In the genomic region with DNA sequence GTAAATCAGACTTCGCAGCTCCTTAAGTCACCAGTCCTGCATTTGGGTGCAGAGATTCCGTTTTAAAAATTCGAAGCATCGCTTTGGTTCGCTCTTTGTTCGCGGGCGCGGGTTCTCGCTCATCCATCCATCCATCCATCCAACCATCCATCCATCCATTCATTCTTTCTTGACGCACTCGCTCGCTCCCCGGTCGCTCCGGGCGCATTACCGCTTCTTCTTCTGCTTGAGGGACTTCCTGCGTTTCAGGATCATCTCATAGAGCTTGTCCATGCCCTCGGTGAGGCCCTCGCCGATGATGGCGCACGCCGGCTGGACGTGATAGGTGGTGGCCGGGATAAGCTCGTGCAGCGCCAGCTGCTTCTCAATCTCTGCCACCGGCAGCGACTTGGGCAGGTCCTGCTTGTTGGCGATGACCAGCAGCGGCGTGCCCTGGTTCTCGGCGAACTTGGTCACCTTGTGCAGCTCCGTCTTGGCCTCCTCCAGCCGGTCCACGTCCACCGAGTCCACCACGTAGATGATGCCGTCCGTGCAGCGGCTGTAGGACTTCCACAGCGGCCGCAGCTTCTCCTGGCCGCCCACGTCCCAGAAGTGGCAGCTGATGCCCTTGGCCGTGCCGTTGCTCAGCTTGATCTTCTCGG, we compare ENCODE assay signal across 7 cellular contexts. TPM values are rescaled to one million over a fixed set of nuclear protein-coding genes. Genes with fewer than 3 reads are reported as not detected.
DNase-seq lines count a peak whose midpoint lies in the region; ATAC-seq, FAIRE-seq and TF ChIP-seq lines count a peak whose summit lies in the region.

No MANE protein-coding gene starts in this region.

- H3K27ac Mint-ChIP-seq in activated T-helper 17 cell treated with anti-CD3 and anti-CD28 coated beads, Interleukin-2, amount 50 U/mL, for 72 hours, result peak overlapping the region; percentile 89

- DNase-seq in GM12892 (ENCODE audit: insufficient read length), result no peak
- no peak for DNase-seq in Jurkat, Clone E6-1 (ENCODE audit: low read depth, low spot score)
- DNase-seq in heart left ventricle, result peak in 3 of 5 donors; percentile 29 to 77 (median 44)
- DNase-seq in NCI-H510A (lab: John Stamatoyannopoulos, UW), result no peak
- DNase-seq in mesenteric fat pad (ENCODE audit: low spot score), result no peak

- H3K9me3 Mint-ChIP-seq in activated T-helper 17 cell treated with anti-CD3 and anti-CD28 coated beads, Interleukin-2, amount 50 U/mL, for 72 hours, result no peaks in the 10 kb centered on the region

- peak overlapping the region; percentile 66 for H3K9ac ChIP-seq in rectal smooth muscle tissue (ENCODE audit: low read length)

- TF ChIP-seq POLR2A in GM12892 (IDR thresholded peaks at IDR 0.05; ENCODE audit: low read depth, low read length) (no peak), heart left ventricle (IDR thresholded peaks at IDR 0.05) (no peak)

- no peak for TF ChIP-seq CTCF in heart left ventricle (IDR thresholded peaks at IDR 0.05)

- H3K4me3 Mint-ChIP-seq in activated T-helper 17 cell treated with anti-CD3 and anti-CD28 coated beads, Interleukin-2, amount 50 U/mL, for 72 hours, result peak overlapping the region; percentile 91

- H3K27ac ChIP-seq in heart left ventricle, result peak overlapping the region in 7 of 12 donors; percentile 11 to 86 (median 51)
- H3K27ac ChIP-seq in rectal smooth muscle tissue (ENCODE audit: low read depth, low read length), result no peak overlapping the region

- H3K4me3 ChIP-seq in Jurkat, Clone E6-1 (ENCODE audit: low read length), result peak overlapping the region; percentile 90
- peak overlapping the region in 11 of 12 donors; percentile 45 to 89 (median 62) for H3K4me3 ChIP-seq in heart left ventricle
- peak overlapping the region; percentile 87 for H3K4me3 ChIP-seq in rectal smooth muscle tissue (ENCODE audit: low read length)

- H3K36me3 Mint-ChIP-seq in activated T-helper 17 cell treated with anti-CD3 and anti-CD28 coated beads, Interleukin-2, amount 50 U/mL, for 72 hours (ENCODE audit: low read depth), result peaks cover 51% of the 10 kb centered on the region

- no peaks in the 10 kb centered on the region for H3K27me3 Mint-ChIP-seq in activated T-helper 17 cell treated with anti-CD3 and anti-CD28 coated beads, Interleukin-2, amount 50 U/mL, for 72 hours

- H3K4me1 ChIP-seq in heart left ventricle, result peaks cover 7 to 29% (median 18%) of the 10 kb centered on the region in 12 donors
- H3K4me1 ChIP-seq in rectal smooth muscle tissue (ENCODE audit: control insufficient read depth, insufficient read depth, low read length), result peaks cover 5% of the 10 kb centered on the region

- WGBS in heart left ventricle, 4 donors, result 1 to 3% (median 2%) methylated on average over 32 to 51 of the region's 51 CpGs

- intact Hi-C loops in heart left ventricle (cut with DNase I), result loop anchor here in 5 of 10 donors (2.0 to 10.0 kb wide), 6 partner anchors 49 to 209 kb away; no protein-coding TSS in a partner anchor

- FAIRE-seq in GM12892 (lab: Jason Lieb, UNC), result peak; percentile 73

- peaks cover 29% of the 10 kb centered on the region for H3K4me1 Mint-ChIP-seq in activated T-helper 17 cell treated with anti-CD3 and anti-CD28 coated beads, Interleukin-2, amount 50 U/mL, for 72 hours

- peak; percentile 13 for ATAC-seq in activated T-helper 17 cell treated with anti-CD3 and anti-CD28 coated beads, Interleukin-2, amount 50 U/mL, for 72 hours (replicated peaks)
- ATAC-seq in heart left ventricle, result no peak

- H3K9me3 ChIP-seq in heart left ventricle, result no peaks in the 10 kb centered on the region

- H3K27me3 ChIP-seq in heart left ventricle (peaks cover 0 to 14% (median 8%) of the 10 kb centered on the region in 9 donors), rectal smooth muscle tissue (ENCODE audit: control insufficient read depth, insufficient read depth, low read length) (peaks cover 4% of the 10 kb centered on the region)

- H3K36me3 ChIP-seq in heart left ventricle (no peaks in the 10 kb centered on the region), rectal smooth muscle tissue (ENCODE audit: control insufficient read depth, insufficient read depth, low read length) (no peaks in the 10 kb centered on the region)

RNA-seq across cellular contexts. Expression of a gene that starts 1.0 kb away (rescaled TPM):
- 1.4 TPM for polyA plus RNA-seq in GM12892 (2012; ENCODE audit: missing spikeins)
- 54.2 TPM for polyA plus RNA-seq in Jurkat, Clone E6-1 (2012; ENCODE audit: insufficient read depth, insufficient read length)
- 100 to 1,000 TPM in 1 of 2 donors, 10 to 100 TPM in 1; 43.4 to 118 TPM for total RNA-seq in activated T-helper 17 cell treated with anti-CD3 and anti-CD28 coated beads, Interleukin-2, amount 50 U/mL, for 72 hours
- total RNA-seq in heart left ventricle, result 10 to 100 TPM in 2 of 9 donors, 1 to 10 TPM in 7; 1.1 to 16.3 (median 2.5) TPM
- 1 to 10 TPM in 1 of 2 donors, under 1 TPM in 1; 0.80 to 1.2 TPM for polyA plus RNA-seq in heart left ventricle
- total RNA-seq in mesenteric fat pad, result 17.4 TPM

Comparison
In these comparisons a context has a peak if more than half of its experiments do, and no peak if none do; other contexts are left out.
1. DNase-seq: peak in heart left ventricle (3 of 5); none in GM12892 (single experiment), Jurkat, Clone E6-1 (single experiment), NCI-H510A (single experiment) and mesenteric fat pad (single experiment).
2. Peak in every context shown above with its lines, with median percentiles within 50 percentile points of each other: H3K4me3 ChIP-seq.